ENCODE assay signal across 1 cellular context in the genomic region with DNA sequence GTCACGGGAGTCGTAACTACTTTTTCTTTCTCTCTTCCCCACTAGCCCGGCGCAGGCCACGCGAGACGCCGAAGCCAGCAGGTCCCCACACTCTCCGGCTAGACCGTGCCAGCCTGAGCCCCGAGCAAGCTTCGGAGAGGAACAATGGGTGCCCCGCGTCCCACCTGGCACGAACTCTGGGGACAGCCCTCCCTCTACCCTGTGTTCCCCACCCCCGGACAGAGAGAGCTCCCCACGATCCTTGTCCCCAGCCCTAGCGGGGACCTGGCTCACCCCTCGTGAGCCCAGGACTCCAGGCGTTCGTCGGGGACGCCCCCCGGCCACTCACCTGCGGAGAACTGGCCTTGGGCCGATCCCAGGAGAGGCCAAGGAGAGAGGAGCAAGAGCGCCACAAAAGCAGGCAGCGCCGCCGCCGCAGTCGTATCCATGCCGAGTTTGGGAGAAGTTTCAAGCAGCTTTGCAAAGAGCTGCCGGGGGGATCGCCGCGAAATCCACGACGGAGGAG.
A peak's percentile ranks its signal among the peaks of the same experiment; 100 is the strongest.
TF ChIP-seq lines count a peak whose summit lies in the region.

No MANE protein-coding gene starts in this region.

TF ChIP-seq in IMR-90, 13 proteins besides CTCF, POLR2A, EP300 and RAD21:
- no peak for TF ChIP-seq RFX5 (IDR thresholded peaks at IDR 0.05; ENCODE audit: low read depth, low read length)
- TF ChIP-seq MXI1 (IDR thresholded peaks at IDR 0.05; ENCODE audit: borderline replicate concordance, low read depth, low read length), result peak; percentile 3; the same call in 1 of the 2 replicates
TF ChIP-seq in IMR-90: peak in this region for 1.
